Comparison of ENCODE assay signal across 1 cellular context in genomic region chr3:47347217-47347801, GRCh38.
TF ChIP-seq lines count a peak whose summit lies in the region.

No MANE protein-coding gene starts in this region.

TF ChIP-seq in GM23338, 12 proteins besides CTCF, POLR2A, EP300 and RAD21 (continued from another document):
- TF ChIP-seq ZNF462 (CRISPR knock-in tag; IDR thresholded peaks at IDR 0.05) (no peak), POLR2AphosphoS5 (IDR thresholded peaks at IDR 0.05; ENCODE audit: low read depth) (no peak)
